16 cellular contexts compared by ENCODE assay signal in the genomic region with DNA sequence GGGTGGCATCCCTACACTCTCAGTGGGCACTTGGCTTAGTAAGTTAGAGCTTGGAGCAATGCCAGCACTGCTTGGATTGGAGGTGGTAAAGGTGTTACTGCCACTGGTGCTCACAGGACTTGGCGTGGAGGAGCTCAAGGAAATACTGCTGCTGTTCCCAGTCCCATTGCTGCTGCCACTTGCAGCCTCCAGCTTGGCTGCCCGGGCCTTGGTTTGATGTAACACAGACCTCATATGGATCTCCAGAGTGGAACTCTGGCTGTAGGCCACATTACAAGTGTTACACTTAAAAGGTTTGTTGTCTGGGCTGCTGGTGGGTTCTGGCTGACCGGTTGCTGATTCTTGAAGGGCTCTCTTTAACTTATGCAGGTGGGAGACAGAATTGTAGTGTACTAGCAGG.
DNase-seq lines count a peak whose midpoint lies in the region; ATAC-seq and TF ChIP-seq lines count a peak whose summit lies in the region.
"Had no signal": no experiment of that assay in that cellular context is flagged by ENCODE, and none has a peak within 500 bp of the region (broad histone marks: within the 10 kb centered on the region; RNA-seq: fewer than 3 reads in every experiment).

No MANE protein-coding gene starts in this region.

- H3K18ac ChIP-seq in H9 (ENCODE audit: insufficient read length, low read depth, low read length): no peak overlapping the region

- no peaks in the 10 kb centered on the region for H3K79me1 ChIP-seq in H9 (ENCODE audit: insufficient read depth, low read depth, low read length, poor library complexity, severe bottlenecking)

- no peak overlapping the region; a peak in 1 of 5 replicates for H3K4me3 Mint-ChIP-seq in H9
- H3K4me3 Mint-ChIP-seq in chondrocyte (ENCODE audit: unreplicated experiment): no peak overlapping the region
- H3K4me3 Mint-ChIP-seq in stimulated activated memory B cell treated with anti-CD40 and anti-IgM and Interleukin-4, amounts not matched to agents 10 μg/mL and 1 μg/mL and 100 μg/mL, for 72 hours: no peak overlapping the region

- no peak overlapping the region for H2BK20ac ChIP-seq in H9 (ENCODE audit: low read depth, low read length, poor library complexity, severe bottlenecking)

- no peak overlapping the region for H2BK120ac ChIP-seq in H9 (ENCODE audit: low read depth, low read length, poor library complexity, severe bottlenecking)

- no peak overlapping the region for H4K5ac ChIP-seq in H9 (ENCODE audit: insufficient read length, low read depth, low read length)

- H3K27ac Mint-ChIP-seq in H9 (no peak overlapping the region), chondrocyte (ENCODE audit: unreplicated experiment) (peak overlapping the region; percentile 23)
- no peak overlapping the region for H3K27ac Mint-ChIP-seq in stimulated activated memory B cell treated with anti-CD40 and anti-IgM and Interleukin-4, amounts not matched to agents 10 μg/mL and 1 μg/mL and 100 μg/mL, for 72 hours

- no peaks in the 10 kb centered on the region for H3K79me2 ChIP-seq in H9 (ENCODE audit: insufficient read depth, low read length)

- no peak overlapping the region for H3K4me2 ChIP-seq in H9 (ENCODE audit: insufficient read depth, insufficient read length, low read length)

- H4K8ac ChIP-seq in H9 (replicated peaks; ENCODE audit: insufficient read length, low read depth, low read length): no peak overlapping the region

- no peak overlapping the region for H4K91ac ChIP-seq in H9 (ENCODE audit: insufficient read length, low read depth, low read length)

- no peak for TF ChIP-seq POLR2A in esophagus squamous epithelium (IDR thresholded peaks at IDR 0.05)

- no peak overlapping the region for H3T11ph ChIP-seq in H9 (ENCODE audit: low read length)

- no peak overlapping the region for H2BK5ac ChIP-seq in H9 (ENCODE audit: insufficient read length, low read length)

- DNase-seq in NCI-H2107 treated with DMSO at 0.1 percent for 48 hours (lab: John Stamatoyannopoulos, UW; ENCODE audit: unreplicated experiment) (peak; percentile 35), NCI-H2107 (lab: John Stamatoyannopoulos, UW) (no peak), H9 (no peak), chondrocyte (ENCODE audit: low spot score) (no peak), esophagus squamous epithelium (lab: John Stamatoyannopoulos, UW) (no peak), ascending aorta (ENCODE audit: low spot score in 2 of 2) (no peak)
- DNase-seq: DND-41, GDM1, GM23248, IMR-90, NCI-H146, NCI-H774, SHP77 treated with DMSO at 0.1 percent for 48 hours had no signal

- H3K36me3 Mint-ChIP-seq in H9 (ENCODE audit: insufficient read depth in 1 of 3, low read depth in 3 of 3): peaks cover 0 to 6% (median 3%) of the 10 kb centered on the region in 3 experiments; a peak in 1 of 7 replicates
- peaks cover 69% of the 10 kb centered on the region for H3K36me3 Mint-ChIP-seq in chondrocyte (ENCODE audit: low read depth)
- H3K36me3 Mint-ChIP-seq in stimulated activated memory B cell treated with anti-CD40 and anti-IgM and Interleukin-4, amounts not matched to agents 10 μg/mL and 1 μg/mL and 100 μg/mL, for 72 hours: peaks cover 57% of the 10 kb centered on the region

- no peak overlapping the region for H2AK5ac ChIP-seq in H9 (ENCODE audit: insufficient read length, low read length)

- H3K23ac ChIP-seq in H9 (ENCODE audit: insufficient read length, low read depth, low read length): no peak overlapping the region

- H3K27me3 ChIP-seq in H9 (ENCODE audit: insufficient read depth, low read length) (no peaks in the 10 kb centered on the region), rectal smooth muscle tissue (ENCODE audit: control insufficient read depth, insufficient read depth, low read length) (no peaks in the 10 kb centered on the region), esophagus squamous epithelium (no peaks in the 10 kb centered on the region), ascending aorta (no peaks in the 10 kb centered on the region)

- H3K36me3 ChIP-seq in rectal smooth muscle tissue (ENCODE audit: control insufficient read depth, insufficient read depth, low read length) (peaks cover 17% of the 10 kb centered on the region), esophagus squamous epithelium (peaks cover 0 to 76% (median 11%) of the 10 kb centered on the region in 3 donors), ascending aorta (peaks cover 66 to 73% of the 10 kb centered on the region in 2 donors)

- ATAC-seq in stimulated activated memory B cell treated with anti-CD40 and anti-IgM and Interleukin-4, amounts not matched to agents 10 μg/mL and 1 μg/mL and 100 μg/mL, for 72 hours: no peak
- ATAC-seq: Panc1 had no signal

- H3K9ac ChIP-seq in H9 (ENCODE audit: extremely low read depth, insufficient read length, low read length): no peak overlapping the region
- H3K9ac ChIP-seq in rectal smooth muscle tissue (ENCODE audit: low read length): no peak overlapping the region
- H3K9ac ChIP-seq: GM23248 had no signal

- H3K27me3 Mint-ChIP-seq in H9 (ENCODE audit: low read depth): no peaks in the 10 kb centered on the region
- no peaks in the 10 kb centered on the region for H3K27me3 Mint-ChIP-seq in chondrocyte (ENCODE audit: low read depth)
- no peaks in the 10 kb centered on the region for H3K27me3 Mint-ChIP-seq in stimulated activated memory B cell treated with anti-CD40 and anti-IgM and Interleukin-4, amounts not matched to agents 10 μg/mL and 1 μg/mL and 100 μg/mL, for 72 hours

- no peaks in the 10 kb centered on the region for H3K9me3 ChIP-seq in H9 (ENCODE audit: control insufficient read depth, low read depth, low read length)
- H3K9me3 ChIP-seq in esophagus squamous epithelium: no peaks in the 10 kb centered on the region
- H3K9me3 ChIP-seq in ascending aorta: no peaks in the 10 kb centered on the region

- H2AFZ ChIP-seq in H9 (ENCODE audit: low read length): no peak overlapping the region
- H2AFZ ChIP-seq: GM23248 had no signal

- no peaks in the 10 kb centered on the region for H3K23me2 ChIP-seq in H9 (ENCODE audit: insufficient read length, low read depth, low read length, poor library complexity, severe bottlenecking)

- no peak overlapping the region for H3K27ac ChIP-seq in H9 (ENCODE audit: insufficient read length, low read depth, low read length)
- peak overlapping the region; percentile 56 for H3K27ac ChIP-seq in rectal smooth muscle tissue (ENCODE audit: low read depth, low read length)
- H3K27ac ChIP-seq in esophagus squamous epithelium: no peak overlapping the region
- no peak overlapping the region for H3K27ac ChIP-seq in ascending aorta
- H3K27ac ChIP-seq: GM23248 had no signal

- H3K4ac ChIP-seq in H9 (ENCODE audit: low read depth, low read length): no peak overlapping the region

- H3K4me3 ChIP-seq in rectal smooth muscle tissue (ENCODE audit: low read length) (no peak overlapping the region), esophagus squamous epithelium (no peak overlapping the region), ascending aorta (no peak overlapping the region)
- H3K4me3 ChIP-seq: GM23248 had no signal

- no peak overlapping the region for H2BK15ac ChIP-seq in H9 (ENCODE audit: low read depth, low read length)

- H3K9me3 Mint-ChIP-seq in H9 (no peaks in the 10 kb centered on the region), chondrocyte (ENCODE audit: low read depth) (no peaks in the 10 kb centered on the region)
- no peaks in the 10 kb centered on the region for H3K9me3 Mint-ChIP-seq in stimulated activated memory B cell treated with anti-CD40 and anti-IgM and Interleukin-4, amounts not matched to agents 10 μg/mL and 1 μg/mL and 100 μg/mL, for 72 hours

- no peak overlapping the region for H3K56ac ChIP-seq in H9 (ENCODE audit: insufficient read length, low read depth, low read length)

- TF ChIP-seq CTCF in H9 (conservative IDR thresholded peaks at IDR 0.05): no peak
- no peak for TF ChIP-seq CTCF in chondrocyte (IDR thresholded peaks at IDR 0.05)
- TF ChIP-seq CTCF in esophagus squamous epithelium (IDR thresholded peaks at IDR 0.05): no peak
- TF ChIP-seq CTCF in ascending aorta (IDR thresholded peaks at IDR 0.05): no peak

- peak overlapping the region; percentile 39; the same call in 1 of the 2 replicates for H3K14ac ChIP-seq in H9 (ENCODE audit: insufficient read depth, low read length)

- H4K20me1 ChIP-seq in H9 (ENCODE audit: control insufficient read depth, insufficient read depth, insufficient read length): no peaks in the 10 kb centered on the region

- intact Hi-C loops in esophagus squamous epithelium (cut with DNase I) (no loop called here), ascending aorta (cut with DNase I) (no loop called here)

- no peak overlapping the region for H2BK12ac ChIP-seq in H9 (ENCODE audit: insufficient read length, low read depth, low read length)

- H3K4me1 Mint-ChIP-seq in H9 (peaks cover 2 to 11% of the 10 kb centered on the region in 2 experiments; a peak in 3 of 4 replicates), chondrocyte (ENCODE audit: low read depth) (no peaks in the 10 kb centered on the region)
- H3K4me1 Mint-ChIP-seq in stimulated activated memory B cell treated with anti-CD40 and anti-IgM and Interleukin-4, amounts not matched to agents 10 μg/mL and 1 μg/mL and 100 μg/mL, for 72 hours: no peaks in the 10 kb centered on the region

- WGBS in H9 (ENCODE audit: extremely low coverage, insufficient read length, low lambda C conversion rate): no CpG with 5 or more reads among the region's 3 CpGs
- WGBS in esophagus squamous epithelium, 2 donors: 92 to 96% methylated on average over 2 of the region's 3 CpGs

- H3K4me1 ChIP-seq in H9 (ENCODE audit: insufficient read depth, low read length): no peaks in the 10 kb centered on the region
- peaks cover 12% of the 10 kb centered on the region for H3K4me1 ChIP-seq in rectal smooth muscle tissue (ENCODE audit: control insufficient read depth, insufficient read depth, low read length)
- peaks cover 0 to 12% (median 3%) of the 10 kb centered on the region in 3 donors for H3K4me1 ChIP-seq in esophagus squamous epithelium
- no peaks in the 10 kb centered on the region for H3K4me1 ChIP-seq in ascending aorta
